Comparison of ENCODE assay signal across 12 cellular contexts in the genomic region with DNA sequence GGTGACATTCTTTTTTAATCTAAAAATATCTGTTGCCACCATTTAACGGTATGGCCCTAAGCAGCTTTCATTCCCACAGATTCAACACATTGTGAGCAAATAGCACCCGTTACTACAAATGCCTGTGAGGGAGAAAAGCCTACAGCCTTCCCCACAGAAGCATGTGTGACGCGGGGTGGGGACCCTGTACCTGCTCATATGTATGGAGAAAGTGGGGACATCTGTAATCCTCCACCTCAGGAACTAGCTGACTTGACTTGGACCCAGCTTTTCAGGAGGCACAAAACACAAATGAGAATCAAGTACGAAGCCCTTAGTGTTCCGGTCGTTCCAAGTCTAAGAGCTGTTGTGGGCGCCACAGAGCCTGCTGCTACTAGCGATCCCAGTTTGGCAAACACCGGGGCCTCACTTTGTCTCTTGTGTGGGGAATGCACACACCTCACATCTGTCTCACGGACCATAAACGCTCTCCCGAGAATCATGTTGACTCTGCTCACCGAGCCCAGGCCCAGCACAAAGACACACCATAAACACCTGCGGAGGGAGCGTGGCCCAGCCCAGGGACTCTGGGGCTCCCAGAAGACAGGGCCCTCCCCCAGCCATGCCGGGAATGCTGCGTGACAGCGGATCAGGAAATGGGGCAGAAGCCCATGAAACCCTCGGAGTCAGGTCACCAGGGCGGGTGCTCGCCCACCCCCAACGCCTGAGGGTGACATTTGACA. TPM values are rescaled to one million over a fixed set of nuclear protein-coding genes. Genes with fewer than 3 reads are reported as not detected.
DNase-seq lines count a peak whose midpoint lies in the region; ATAC-seq and TF ChIP-seq lines count a peak whose summit lies in the region.
"Had no signal": no experiment of that assay in that cellular context is flagged by ENCODE, and none has a peak within 500 bp of the region (broad histone marks: within the 10 kb centered on the region; RNA-seq: fewer than 3 reads in every experiment).

No MANE protein-coding gene starts in this region.

- no peak overlapping the region for H3K4me3 ChIP-seq in lower lobe of right lung
- no peak overlapping the region for H3K4me3 ChIP-seq in upper lobe of left lung
- H3K4me3 ChIP-seq: dorsolateral prefrontal cortex had no signal

- no peak for TF ChIP-seq POLR2A in upper lobe of left lung (IDR thresholded peaks at IDR 0.05)

- WGBS in upper lobe of left lung, 2 donors, result 63 to 64% methylated on average over 14 to 23 of the region's 23 CpGs

- TF ChIP-seq CTCF in lower lobe of right lung (IDR thresholded peaks at IDR 0.05) (no peak), upper lobe of left lung (IDR thresholded peaks at IDR 0.05) (no peak)

- intact Hi-C loops in lower lobe of right lung (cut with DNase I) (no loop called here), head of caudate nucleus (cut with DNase I) (no loop called here)

- TF ChIP-seq EP300 in upper lobe of left lung (IDR thresholded peaks at IDR 0.05), result no peak

- H3K9me3 ChIP-seq in lower lobe of right lung (no peaks in the 10 kb centered on the region), upper lobe of left lung (no peaks in the 10 kb centered on the region)

- DNase-seq in NCI-H1417 (lab: John Stamatoyannopoulos, UW), result peak; percentile 91 to 96 (median 94)
- no peak for DNase-seq in NCI-H1417 treated with DMSO at 0.1 percent for 48 hours (lab: John Stamatoyannopoulos, UW)
- peak; percentile 85 for DNase-seq in NCI-H526 treated with DMSO at 0.1 percent for 48 hours (lab: John Stamatoyannopoulos, UW)
- DNase-seq in lower lobe of right lung, result peak; percentile 50
- no peak for DNase-seq in upper lobe of left lung
- no peak for DNase-seq in NCI-H524 treated with DMSO at 0.1 percent for 48 hours (lab: John Stamatoyannopoulos, UW)
- DNase-seq in head of caudate nucleus, result no peak
- DNase-seq in effector CD4-positive, alpha-beta T cell, result no peak
- DNase-seq: DND-41; stimulated activated CD4-positive, alpha-beta T cell treated with anti-CD3 and anti-CD28 coated beads, Interleukin-4, amount 100 ng/mL, for 24 hours; stimulated activated naive CD8-positive, alpha-beta T cell treated with anti-CD3 and anti-CD28 coated beads, Interleukin-15, amount 100 ng/mL, for 72 hours had no signal

- ATAC-seq in lower lobe of right lung (peak in 1 of 2 donors; percentile 4), upper lobe of left lung (ENCODE audit: low FRiP score in 2 of 2) (no peak)
- ATAC-seq: stimulated activated naive CD8-positive, alpha-beta T cell treated with anti-CD3 and anti-CD28 coated beads, Interleukin-15, amount 100 ng/mL, for 72 hours had no signal

- H3K36me3 ChIP-seq in lower lobe of right lung, result no peaks in the 10 kb centered on the region
- no peaks in the 10 kb centered on the region for H3K36me3 ChIP-seq in upper lobe of left lung

- H3K27ac ChIP-seq in lower lobe of right lung, result no peak overlapping the region
- peak overlapping the region in 3 of 4 donors; percentile 30 to 53 (median 39) for H3K27ac ChIP-seq in upper lobe of left lung
- H3K27ac ChIP-seq: dorsolateral prefrontal cortex had no signal

- H3K27me3 ChIP-seq in lower lobe of right lung (ENCODE audit: low read depth), result no peaks in the 10 kb centered on the region
- H3K27me3 ChIP-seq in upper lobe of left lung, result no peaks in the 10 kb centered on the region
- H3K27me3 ChIP-seq: dorsolateral prefrontal cortex had no signal

- H3K4me1 ChIP-seq in lower lobe of right lung, result peaks cover 24% of the 10 kb centered on the region
- H3K4me1 ChIP-seq in upper lobe of left lung, result peaks cover 9 to 25% (median 13%) of the 10 kb centered on the region in 4 donors

RNA-seq across cellular contexts. Expression of a gene that starts 21.6 kb away (rescaled TPM):
- total RNA-seq in lower lobe of right lung, result 12.9 TPM
- total RNA-seq in upper lobe of left lung, result 10 to 100 TPM in 3 of 6 donors, 1 to 10 TPM in 3; 3.8 to 20.1 (median 10.2) TPM

RNA-seq across cellular contexts. Expression of a gene that starts 37.2 kb away (rescaled TPM):
- 29.0 TPM for total RNA-seq in lower lobe of right lung
- 10 to 100 TPM; 20.1 to 51.3 (median 28.3) TPM for total RNA-seq in upper lobe of left lung

Comparison
In these comparisons a context has a peak if more than half of its experiments do, and no peak if none do; other contexts are left out.
1. DNase-seq: peak in NCI-H1417 (3 of 3), NCI-H526 treated with DMSO at 0.1 percent for 48 hours (single experiment) and lower lobe of right lung (single experiment); none in NCI-H1417 treated with DMSO at 0.1 percent for 48 hours (single experiment), upper lobe of left lung (0 of 2), NCI-H524 treated with DMSO at 0.1 percent for 48 hours (single experiment), head of caudate nucleus (0 of 42) and effector CD4-positive, alpha-beta T cell (single experiment).